ENCODE assay signal across 24 cellular contexts in the genomic region with DNA sequence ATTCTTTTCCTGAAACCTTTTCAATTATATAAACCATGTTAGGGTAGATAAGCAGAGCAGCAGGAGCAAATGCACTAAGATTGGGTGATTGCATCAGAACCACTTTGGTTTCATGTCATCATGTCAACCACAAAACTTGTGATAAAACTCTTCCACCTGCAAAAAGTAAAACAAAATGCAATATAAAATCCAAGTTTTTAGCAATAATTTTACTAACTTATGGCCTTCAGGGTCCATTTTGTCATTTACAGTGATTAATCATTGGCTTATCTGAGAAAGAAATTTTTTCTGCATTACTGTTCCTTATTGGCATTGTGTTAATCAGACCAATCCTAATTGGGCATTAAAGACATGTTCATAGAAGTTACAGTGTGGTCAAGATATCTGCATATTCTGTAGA. TPM values are rescaled to one million over a fixed set of nuclear protein-coding genes. Genes with fewer than 3 reads are reported as not detected.
DNase-seq lines count a peak whose midpoint lies in the region; ATAC-seq, FAIRE-seq and TF ChIP-seq lines count a peak whose summit lies in the region.
"Had no signal": no experiment of that assay in that cellular context is flagged by ENCODE, and none has a peak within 500 bp of the region (broad histone marks: within the 10 kb centered on the region; RNA-seq: fewer than 3 reads in every experiment).

No MANE protein-coding gene starts in this region.

- no peak for TF ChIP-seq CTCF in SK-N-SH (IDR thresholded peaks at IDR 0.05)
- no peak for TF ChIP-seq CTCF in fibroblast of the aortic adventitia (IDR thresholded peaks at IDR 0.05; ENCODE audit: insufficient read depth, low read length)
- no peak for TF ChIP-seq CTCF in MM.1S (IDR thresholded peaks at IDR 0.05; ENCODE audit: low read length)

- H3K79me2 ChIP-seq in SK-N-SH (ENCODE audit: insufficient read depth) (peaks cover 6% of the 10 kb centered on the region; the same call in 1 of the 2 replicates), MM.1S (ENCODE audit: low read length) (no peaks in the 10 kb centered on the region)

- no peak overlapping the region; a peak in 1 of 4 replicates for H3K27ac ChIP-seq in SK-N-SH (ENCODE audit: low read depth in 2 of 2, low read length in 1 of 2)
- H3K27ac ChIP-seq in MM.1S (ENCODE audit: low read length): no peak overlapping the region
- H3K27ac ChIP-seq: 22Rv1, GM23248 had no signal

- H2AFZ ChIP-seq in SK-N-SH (ENCODE audit: low read depth) (no peak overlapping the region), MM.1S (ENCODE audit: low read length) (no peak overlapping the region)
- H2AFZ ChIP-seq: GM23248 had no signal

- POLR2A ChIA-PET in SK-N-SH (lab: Yijun Ruan, JAX): no interaction called here

- H3F3A ChIP-seq in SK-N-SH (replicated peaks; ENCODE audit: insufficient read depth) (peaks cover 9% of the 10 kb centered on the region), MM.1S (ENCODE audit: insufficient read depth, low read length) (no peaks in the 10 kb centered on the region)

- H3K4me2 ChIP-seq in SK-N-SH (no peak overlapping the region), MM.1S (ENCODE audit: low read depth, low read length) (no peak overlapping the region)

- no peak overlapping the region for H3K9ac ChIP-seq in SK-N-SH
- no peak overlapping the region for H3K9ac ChIP-seq in MM.1S (ENCODE audit: low read length)
- H3K9ac ChIP-seq: GM23248 had no signal

- no peak for ATAC-seq in SK-N-SH treated with all-trans-retinoic acid at 6 μM for 48 hours
- ATAC-seq: GM12878 had no signal

- CTCF ChIA-PET in SK-N-SH (lab: Yijun Ruan, JAX): no interaction called here

- no peaks in the 10 kb centered on the region for H4K20me1 ChIP-seq in SK-N-SH (ENCODE audit: insufficient read depth)
- H4K20me1 ChIP-seq in MM.1S (ENCODE audit: insufficient read depth, low read length): no peaks in the 10 kb centered on the region

- H3K4me1 ChIP-seq in SK-N-SH (ENCODE audit: control insufficient read depth in 1 of 2, insufficient read depth in 2 of 2, low read depth in 1 of 2, low read length in 1 of 2) (peaks cover 7 to 9% of the 10 kb centered on the region in 2 experiments; a peak in 2 of 4 replicates), MM.1S (ENCODE audit: low read length) (no peaks in the 10 kb centered on the region)
- H3K4me1 ChIP-seq: Caco-2 had no signal

- H3K36me3 ChIP-seq in SK-N-SH (replicated peaks in 1 of 2; ENCODE audit: control insufficient read depth in 1 of 2, insufficient read depth in 2 of 2, low read length in 1 of 2): no peaks in the 10 kb centered on the region
- H3K36me3 ChIP-seq in MM.1S (replicated peaks; ENCODE audit: insufficient read depth, low read length): no peaks in the 10 kb centered on the region

- H3K27me3 ChIP-seq in SK-N-SH (ENCODE audit: insufficient read depth) (no peaks in the 10 kb centered on the region; the same call in 1 of the 2 replicates), MM.1S (replicated peaks; ENCODE audit: insufficient read depth, low read length) (no peaks in the 10 kb centered on the region)

- TF ChIP-seq EP300 in SK-N-SH (IDR thresholded peaks at IDR 0.05; ENCODE audit: borderline replicate concordance in 1 of 2, low read depth in 1 of 2, low read length in 1 of 2): no peak

- H3K4me3 ChIP-seq in SK-N-SH (ENCODE audit: low read depth in 2 of 2, low read length in 1 of 2) (no peak overlapping the region), fibroblast of the aortic adventitia (ENCODE audit: low read depth, low read length) (no peak overlapping the region), MM.1S (ENCODE audit: low read length) (no peak overlapping the region)
- H3K4me3 ChIP-seq: GM12878, GM23248 had no signal

- FAIRE-seq in RCC 7860 (lab: Jason Lieb, UNC): peak; percentile 52
- FAIRE-seq: A204.1, GM12878, GM19239, H1 had no signal

- H3K9me3 ChIP-seq in SK-N-SH: no peaks in the 10 kb centered on the region
- no peaks in the 10 kb centered on the region for H3K9me3 ChIP-seq in MM.1S (replicated peaks; ENCODE audit: insufficient read depth, low read length)
- H3K9me3 ChIP-seq: Caco-2 had no signal

- DNase-seq in SK-N-SH (no peak), RCC 7860 (ENCODE audit: low spot score) (no peak), fibroblast of the aortic adventitia (ENCODE audit: low read depth) (peak; percentile 62), COR-L47 (lab: John Stamatoyannopoulos, UW) (no peak), HK-2 (ENCODE audit: unreplicated experiment) (no peak), MM.1S (no peak)
- DNase-seq in activated CD4-positive, alpha-beta T cell treated with anti-CD3 and anti-CD28 coated beads for 48 hours: no peak
- DNase-seq: ACHN; AML-193; C1 segment of cervical spinal cord; Caco-2; CD4-positive, alpha-beta memory T cell; DMS153; DND-41; GDM1; GM23248; H7; HCEC 1CT had no signal

- H3K9me2 ChIP-seq in SK-N-SH (no peaks in the 10 kb centered on the region), MM.1S (replicated peaks; ENCODE audit: insufficient read depth, low read length) (no peaks in the 10 kb centered on the region)

- TF ChIP-seq RAD21 in SK-N-SH (IDR thresholded peaks at IDR 0.05; ENCODE audit: low read length): no peak

TF ChIP-seq in SK-N-SH, 30 proteins besides CTCF, POLR2A, EP300 and RAD21:
- peak; percentile 16; the same call in 1 of the 2 replicates for TF ChIP-seq PBX3 (IDR thresholded peaks at IDR 0.05)
- no peak for TF ChIP-seq USF1 (IDR thresholded peaks at IDR 0.05; ENCODE audit: borderline replicate concordance, low read depth)
TF ChIP-seq in SK-N-SH: peak in this region for 1.

TF ChIP-seq in SK-N-SH treated with all-trans-retinoic acid at 6 μM for 48 hours, 23 proteins besides CTCF, POLR2A, EP300 and RAD21 (continues in another document):
- TF ChIP-seq TCF4 (CRISPR knock-in tag; IDR thresholded peaks at IDR 0.05; ENCODE audit: borderline replicate concordance): no peak
- no peak for TF ChIP-seq ISL1 (CRISPR knock-in tag; IDR thresholded peaks at IDR 0.05)
- no peak for TF ChIP-seq PPARA (CRISPR knock-in tag; IDR thresholded peaks at IDR 0.05; ENCODE audit: borderline replicate concordance)
- TF ChIP-seq TOX (CRISPR knock-in tag; IDR thresholded peaks at IDR 0.05; ENCODE audit: borderline replicate concordance): no peak
- TF ChIP-seq POU6F1 (CRISPR knock-in tag; IDR thresholded peaks at IDR 0.05; ENCODE audit: borderline replicate concordance, low read depth): no peak
- TF ChIP-seq ZC3H10 (CRISPR knock-in tag; IDR thresholded peaks at IDR 0.05): no peak
- TF ChIP-seq, protein P1, sequence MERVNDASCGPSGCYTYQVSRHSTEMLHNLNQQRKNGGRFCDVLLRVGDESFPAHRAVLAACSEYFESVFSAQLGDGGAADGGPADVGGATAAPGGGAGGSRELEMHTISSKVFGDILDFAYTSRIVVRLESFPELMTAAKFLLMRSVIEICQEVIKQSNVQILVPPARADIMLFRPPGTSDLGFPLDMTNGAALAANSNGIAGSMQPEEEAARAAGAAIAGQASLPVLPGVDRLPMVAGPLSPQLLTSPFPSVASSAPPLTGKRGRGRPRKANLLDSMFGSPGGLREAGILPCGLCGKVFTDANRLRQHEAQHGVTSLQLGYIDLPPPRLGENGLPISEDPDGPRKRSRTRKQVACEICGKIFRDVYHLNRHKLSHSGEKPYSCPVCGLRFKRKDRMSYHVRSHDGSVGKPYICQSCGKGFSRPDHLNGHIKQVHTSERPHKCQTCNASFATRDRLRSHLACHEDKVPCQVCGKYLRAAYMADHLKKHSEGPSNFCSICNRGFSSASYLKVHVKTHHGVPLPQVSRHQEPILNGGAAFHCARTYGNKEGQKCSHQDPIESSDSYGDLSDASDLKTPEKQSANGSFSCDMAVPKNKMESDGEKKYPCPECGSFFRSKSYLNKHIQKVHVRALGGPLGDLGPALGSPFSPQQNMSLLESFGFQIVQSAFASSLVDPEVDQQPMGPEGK (CRISPR knock-in tag; IDR thresholded peaks at IDR 0.05; ENCODE audit: borderline replicate concordance): no peak
- no peak for TF ChIP-seq ZFP30 (CRISPR knock-in tag; IDR thresholded peaks at IDR 0.05)
- TF ChIP-seq ZNF8 (CRISPR knock-in tag; IDR thresholded peaks at IDR 0.05): no peak
- TF ChIP-seq CSRNP3 (CRISPR knock-in tag; IDR thresholded peaks at IDR 0.05): no peak
- no peak for TF ChIP-seq RARB (CRISPR knock-in tag; IDR thresholded peaks at IDR 0.05)
- TF ChIP-seq BACH2 (CRISPR knock-in tag; IDR thresholded peaks at IDR 0.05; ENCODE audit: borderline replicate concordance): no peak
- TF ChIP-seq OSR1 (CRISPR knock-in tag; IDR thresholded peaks at IDR 0.05): no peak
- TF ChIP-seq ZFP3 (CRISPR knock-in tag; IDR thresholded peaks at IDR 0.05): no peak
- no peak for TF ChIP-seq SNAI2 (CRISPR knock-in tag; IDR thresholded peaks at IDR 0.05)
- TF ChIP-seq ESRRG (CRISPR knock-in tag; IDR thresholded peaks at IDR 0.05): no peak

RNA-seq across cellular contexts. Expression of gene NHS, which starts 42.4 kb away (rescaled TPM):
- 1.0 and 1.2 TPM in 2 replicates for polyA plus RNA-seq in SK-N-SH (2012; rRNA removed)
- 0.82 and 0.84 TPM in 2 replicates for polyA plus RNA-seq in SK-N-SH (2012; cell fraction: cytosol; rRNA removed)
- 2.7 and 3.6 TPM in 2 replicates for polyA plus RNA-seq in SK-N-SH (2012; cell fraction: nucleus; rRNA removed)
- total RNA-seq in fibroblast of the aortic adventitia (ENCODE audit: low replicate concordance): 1.6 and 11.6 TPM in 2 replicates
- polyA plus RNA-seq: CD4-positive, alpha-beta memory T cell had no signal
